In the genomic region with DNA sequence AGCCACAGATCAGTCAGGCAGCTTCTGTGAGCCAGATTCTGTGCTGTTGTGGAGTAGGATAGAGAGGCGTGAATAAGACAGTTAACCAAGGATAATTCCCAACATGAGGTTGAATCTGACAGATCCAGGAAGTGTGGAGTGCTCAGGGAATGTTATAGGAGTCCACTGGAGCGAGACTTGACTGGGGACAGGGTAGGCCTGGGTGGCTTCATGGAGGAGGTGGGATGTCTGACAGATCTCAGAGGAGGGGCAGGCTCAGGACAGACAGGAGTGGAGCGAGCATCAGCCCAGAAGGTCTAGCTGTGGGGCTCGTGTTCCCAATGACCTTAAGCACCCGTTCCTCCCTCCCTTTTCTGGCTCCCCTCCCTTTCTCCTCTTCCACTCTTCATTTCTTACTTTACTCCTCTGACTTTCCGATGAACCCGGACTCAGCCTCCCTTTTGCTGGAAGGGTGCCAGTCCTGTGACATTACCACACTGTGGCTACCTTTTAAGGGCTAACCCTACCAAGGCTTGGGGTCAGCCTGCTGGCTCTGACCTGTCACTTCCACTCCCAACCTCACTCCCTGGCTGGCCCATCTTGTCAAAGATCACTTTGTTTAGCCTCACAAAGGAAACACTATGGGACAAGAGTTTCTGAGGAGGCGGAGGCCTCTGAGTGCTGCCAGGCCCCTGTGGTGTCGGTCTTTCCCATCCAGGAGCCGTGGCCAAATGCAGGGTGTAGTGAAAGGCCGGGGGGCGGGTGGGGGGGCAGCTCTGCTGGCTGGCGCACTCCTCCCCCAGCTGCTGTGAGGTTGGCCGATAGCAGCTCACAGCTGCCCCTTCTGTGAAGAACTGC, we compare ENCODE assay signal across 16 cellular contexts. TPM values are rescaled to one million over a fixed set of nuclear protein-coding genes. Genes with fewer than 3 reads are reported as not detected.
DNase-seq lines count a peak whose midpoint lies in the region; ATAC-seq and TF ChIP-seq lines count a peak whose summit lies in the region.
"Had no signal": no experiment of that assay in that cellular context is flagged by ENCODE, and none has a peak within 500 bp of the region (broad histone marks: within the 10 kb centered on the region; RNA-seq: fewer than 3 reads in every experiment).

No MANE protein-coding gene starts in this region.

- H3K27ac ChIP-seq in coronary artery (peak overlapping the region; percentile 73 to 90), temporal lobe (ENCODE audit: low read depth, low read length) (peak overlapping the region; percentile 85)
- H3K27ac ChIP-seq: WERI-Rb-1 had no signal

- no peaks in the 10 kb centered on the region for H3K27me3 Mint-ChIP-seq in naive B cell

- TF ChIP-seq CTCF in coronary artery (IDR thresholded peaks at IDR 0.05), result no peak

- H3K36me3 Mint-ChIP-seq in naive B cell, result no peaks in the 10 kb centered on the region
- H3K36me3 Mint-ChIP-seq: CD8-positive, alpha-beta T cell had no signal

- H3K27ac Mint-ChIP-seq in naive B cell, result peak overlapping the region; percentile 57 to 99 (median 90)
- H3K27ac Mint-ChIP-seq: CD8-positive, alpha-beta T cell; progenitor cell of endocrine pancreas had no signal

- H3K4me3 Mint-ChIP-seq in naive B cell, result peak overlapping the region in 7 of 8 donors; percentile 58 to 93 (median 77)
- H3K4me3 Mint-ChIP-seq: CD8-positive, alpha-beta T cell had no signal

- peaks cover 0 to 2% (median 0%) of the 10 kb centered on the region in 7 donors for H3K9me3 Mint-ChIP-seq in naive B cell
- H3K9me3 Mint-ChIP-seq: CD8-positive, alpha-beta T cell had no signal

- H3K4me1 Mint-ChIP-seq in naive B cell, result peaks cover 22 to 41% (median 39%) of the 10 kb centered on the region in 3 donors

- ATAC-seq in naive B cell (ENCODE audit: low read depth in 2 of 2) (no peak), HG03354 (IDR thresholded peaks at IDR 0.05; ENCODE audit: poor library complexity, severe bottlenecking, unreplicated experiment) (no peak)
- ATAC-seq: CD8-positive, alpha-beta T cell had no signal

- peak; percentile 55 for DNase-seq in RPMI7951 (ENCODE audit: low read depth)
- peak; percentile 75 for DNase-seq in coronary artery (ENCODE audit: low spot score)
- no peak for DNase-seq in naive B cell
- DNase-seq in DMS79 (lab: John Stamatoyannopoulos, UW), result no peak
- no peak for DNase-seq in DMS153 (lab: John Stamatoyannopoulos, UW)
- no peak for DNase-seq in activated CD4-positive, CD25-positive, alpha-beta regulatory T cell (lab: John Stamatoyannopoulos, UW)
- DNase-seq: activated CD8-positive, alpha-beta memory T cell treated with anti-CD3 and anti-CD28 coated beads, Interleukin-2, amount 50 U/mL, for 4 hours; activated naive CD4-positive, alpha-beta T cell treated with anti-CD3 and anti-CD28 coated beads, Interleukin-2, amount 50 U/mL, for 16 hours; CD8-positive, alpha-beta T cell; GOT3; NCI-H146; WERI-Rb-1 had no signal

- no peak overlapping the region for H3K4me3 ChIP-seq in coronary artery

RNA-seq across cellular contexts. Expression of a gene that starts 28.5 kb away (rescaled TPM):
- 1.6 and 3.0 TPM in 2 replicates for total RNA-seq in RPMI7951 (2014; rRNA removed; shearing (Covaris generic))
- polyA plus RNA-seq in naive B cell (ENCODE audit: low read depth in 6 of 6), result 10 to 100 TPM; 27.5 to 43.7 (median 33.8) TPM
- total RNA-seq in temporal lobe, result 17.0 TPM

RNA-seq across cellular contexts. Expression of a gene that starts 41.6 kb away (rescaled TPM):
- 19.7 and 26.7 TPM in 2 replicates for total RNA-seq in RPMI7951 (2014; rRNA removed; shearing (Covaris generic))
- 1 to 10 TPM in 5 of 6 donors, not detected in 1; 2.1 to 9.2 (median 5.1) TPM for polyA plus RNA-seq in naive B cell (ENCODE audit: low read depth in 6 of 6)
- 0.98 TPM for total RNA-seq in temporal lobe
- total RNA-seq: CD8-positive, alpha-beta T cell; NCI-H460; progenitor cell of endocrine pancreas had no signal

Comparison
In these comparisons a context has a peak if more than half of its experiments do, and no peak if none do; other contexts are left out.
1. DNase-seq: peak in RPMI7951 (single experiment) and coronary artery (single experiment); none in naive B cell (single experiment), DMS79 (single experiment), DMS153 (single experiment) and activated CD4-positive, CD25-positive, alpha-beta regulatory T cell (0 of 4).
2. RNA of a gene that starts 41.6 kb away (total RNA-seq): 19.7 to 26.7 TPM in RPMI7951; 0.98 TPM in temporal lobe (single experiment); every median in the first group is over 10 times any median in the second.